Comparison of ENCODE assay signal across 16 cellular contexts in the genomic region with DNA sequence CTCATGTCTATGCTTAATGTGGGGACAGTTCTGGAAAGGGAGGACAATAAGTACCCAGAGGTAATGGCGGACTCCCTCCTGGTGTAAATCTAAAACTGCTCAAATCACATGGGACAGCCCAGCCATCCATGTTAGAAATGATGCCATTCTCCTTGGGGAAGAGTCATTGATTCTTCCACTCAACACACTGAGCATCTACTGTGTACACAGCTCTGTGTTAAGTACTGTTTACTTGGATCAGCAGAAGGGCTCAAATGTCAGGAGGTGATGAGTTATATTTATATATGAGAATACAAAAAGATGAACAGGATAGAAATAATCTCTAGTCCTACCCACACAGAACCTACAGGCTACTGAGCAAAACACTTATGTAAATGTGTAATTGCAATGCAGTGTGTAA.
"Had no signal": no experiment of that assay in that cellular context is flagged by ENCODE, and none has a peak within 500 bp of the region (broad histone marks: within the 10 kb centered on the region; RNA-seq: fewer than 3 reads in every experiment).

No MANE protein-coding gene starts in this region.

- H3K4me3 ChIP-seq: heart left ventricle, neural progenitor cell, thoracic aorta, vagina had no signal

- H3K9ac ChIP-seq: neural progenitor cell had no signal

- H3K27ac ChIP-seq: heart left ventricle, neural progenitor cell, vagina, WERI-Rb-1 had no signal

- H3K27me3 ChIP-seq: heart left ventricle, neural progenitor cell, vagina had no signal

- H3K4me1 ChIP-seq: neural progenitor cell, vagina had no signal

- DNase-seq: activated CD4-positive, alpha-beta T cell treated with anti-CD3 and anti-CD28 coated beads for 1 hour; activated naive CD4-positive, alpha-beta T cell; activated T-cell treated with anti-CD3 and anti-CD28 coated beads, Interleukin-2, amount 50 U/mL, for 1 hour; aorta; heart left ventricle; left ventricle myocardium superior; mammary epithelial cell; naive thymus-derived CD8-positive, alpha-beta T cell; retina; stimulated activated CD4-positive, alpha-beta T cell treated with anti-CD3 and anti-CD28 coated beads, Interleukin-2, amount 100 ng/mL, for 48 hours; stimulated activated naive CD4-positive, alpha-beta T cell; WERI-Rb-1 had no signal

- H3K9me3 ChIP-seq: heart left ventricle, thoracic aorta, vagina had no signal

- ATAC-seq: activated T-helper 17 cell treated with anti-CD3 and anti-CD28 coated beads, Interleukin-2, amount 50 U/mL, for 72 hours; heart left ventricle; left ventricle myocardium superior; naive thymus-derived CD8-positive, alpha-beta T cell had no signal

- H3K4me2 ChIP-seq: neural progenitor cell had no signal

- H3K36me3 ChIP-seq: neural progenitor cell, thoracic aorta, vagina had no signal

- H2AFZ ChIP-seq: neural progenitor cell had no signal
